23 cellular contexts compared by ENCODE assay signal in genomic region chr20:57474816-57475215, GRCh38. TPM values are rescaled to one million over a fixed set of nuclear protein-coding genes. Genes with fewer than 3 reads are reported as not detected.
DNase-seq lines count a peak whose midpoint lies in the region; ATAC-seq, FAIRE-seq and TF ChIP-seq lines count a peak whose summit lies in the region.
"Had no signal": no experiment of that assay in that cellular context is flagged by ENCODE, and none has a peak within 500 bp of the region (broad histone marks: within the 10 kb centered on the region; RNA-seq: fewer than 3 reads in every experiment).

No MANE protein-coding gene starts in this region.

- H2AFZ ChIP-seq in Loucy (ENCODE audit: low read length) (no peak overlapping the region), trophoblast cell (ENCODE audit: insufficient read depth, low read length, poor library complexity) (no peak overlapping the region)

- DNase-seq in D721Med (ENCODE audit: insufficient read length, low spot score) (peak; percentile 9), activated B cell treated with CpG ODN at 0.5 μM for 24 hours (peak; percentile 18), trophoblast cell (no peak), HAP-1 (ENCODE audit: low spot score in 2 of 2) (no peak), T-helper 1 cell (no peak), GM19238 (ENCODE audit: insufficient read length, low spot score) (no peak)
- DNase-seq: DMS79 treated with DMSO at 0.1 percent for 48 hours, hypothalamus, Kasumi-1, NCI-H1417 treated with DMSO at 0.1 percent for 48 hours, NCI-H2171, NCI-H524 treated with DMSO at 0.1 percent for 48 hours, nucleus accumbens, SHP77 treated with DMSO at 0.1 percent for 48 hours, WERI-Rb-1 had no signal

- peak overlapping the region; percentile 56 for H2BK12ac ChIP-seq in trophoblast cell (ENCODE audit: low read length)

- intact Hi-C loops in activated B cell treated with CpG ODN at 0.5 μM for 24 hours (cut with micrococcal nuclease) = loop anchor here (10.0 kb wide), 1 partner anchor 830 kb away; the partner anchor contains the start of gene RAB22A

- H4K91ac ChIP-seq in trophoblast cell (ENCODE audit: low read depth, low read length) = peak overlapping the region; percentile 34

- H3K4me3 Mint-ChIP-seq in activated B cell treated with CpG ODN at 0.5 μM for 24 hours = peak overlapping the region; percentile 45

- no peak overlapping the region for H2BK5ac ChIP-seq in trophoblast cell (ENCODE audit: low read depth, low read length, poor library complexity)

- H3K23ac ChIP-seq in trophoblast cell (ENCODE audit: low read length) = no peak overlapping the region

- peaks cover 85% of the 10 kb centered on the region for H3K4me1 Mint-ChIP-seq in activated B cell treated with CpG ODN at 0.5 μM for 24 hours

- H3K36me3 ChIP-seq in Loucy (ENCODE audit: insufficient read depth, low read length) (no peaks in the 10 kb centered on the region), trophoblast cell (ENCODE audit: control insufficient read depth in 1 of 2, insufficient read depth in 2 of 2, low read length in 2 of 2) (no peaks in the 10 kb centered on the region), HAP-1 (replicated peaks) (no peaks in the 10 kb centered on the region)
- H3K36me3 ChIP-seq: ascending aorta, WERI-Rb-1 had no signal

- no peaks in the 10 kb centered on the region for H3K27me3 Mint-ChIP-seq in activated B cell treated with CpG ODN at 0.5 μM for 24 hours

- H3K4me3 ChIP-seq in Loucy (ENCODE audit: low read length, poor library complexity, severe bottlenecking) = peak overlapping the region; percentile 56
- no peak overlapping the region for H3K4me3 ChIP-seq in trophoblast cell (ENCODE audit: low read depth, low read length)
- H3K4me3 ChIP-seq in HAP-1 = no peak overlapping the region
- H3K4me3 ChIP-seq: ascending aorta, lung had no signal

- H3K4me2 ChIP-seq in Loucy (ENCODE audit: low read depth, low read length, poor library complexity, severe bottlenecking) (peak overlapping the region; percentile 71), trophoblast cell (ENCODE audit: low read length) (no peak overlapping the region)

- no peak for FAIRE-seq in D721Med (lab: Jason Lieb, UNC)
- FAIRE-seq: frontal cortex, keratinocyte had no signal

- TF ChIP-seq CTCF in D721Med (IDR thresholded peaks at IDR 0.05; ENCODE audit: insufficient read depth, missing control alignments) (no peak), Loucy (conservative IDR thresholded peaks at IDR 0.05; ENCODE audit: low read length) (no peak), activated B cell treated with CpG ODN at 0.5 μM for 24 hours (IDR thresholded peaks at IDR 0.05) (no peak)

- peak overlapping the region; percentile 7 for H3K27ac Mint-ChIP-seq in activated B cell treated with CpG ODN at 0.5 μM for 24 hours

- H3K9me3 Mint-ChIP-seq in activated B cell treated with CpG ODN at 0.5 μM for 24 hours = no peaks in the 10 kb centered on the region
- H3K9me3 Mint-ChIP-seq: activated naive CD4-positive, alpha-beta T cell treated with anti-CD3 and anti-CD28 coated beads, Interleukin-2, amount 50 U/mL, for 72 hours had no signal

- peaks cover 80% of the 10 kb centered on the region for H3K4me1 ChIP-seq in Loucy (ENCODE audit: insufficient read depth, low read length, poor library complexity, severe bottlenecking)
- H3K4me1 ChIP-seq in trophoblast cell (ENCODE audit: control insufficient read depth in 1 of 2, insufficient read depth in 2 of 2, low read length in 2 of 2) = peaks cover 22 to 27% of the 10 kb centered on the region in 2 experiments
- no peaks in the 10 kb centered on the region for H3K4me1 ChIP-seq in HAP-1
- H3K4me1 ChIP-seq: ascending aorta had no signal

- CTCF ChIA-PET in activated B cell treated with CpG ODN at 0.5 μM for 24 hours (lab: Charles Lee) = interaction anchor here (1.0 to 3.7 kb wide), 5 partner anchors 39 to 93 kb away, joined by 3 to 18 read pairs (median 5); partner anchors contain the start of gene RBM38

- no peak for ATAC-seq in activated B cell treated with CpG ODN at 0.5 μM for 24 hours (ENCODE audit: low read depth)
- ATAC-seq: activated naive CD4-positive, alpha-beta T cell treated with anti-CD3 and anti-CD28 coated beads, Interleukin-2, amount 50 U/mL, for 72 hours had no signal

- no peaks in the 10 kb centered on the region for H4K20me1 ChIP-seq in Loucy (ENCODE audit: insufficient read depth, low read length, poor library complexity, severe bottlenecking)

- peaks cover 25% of the 10 kb centered on the region for H3K79me1 ChIP-seq in trophoblast cell (ENCODE audit: low read length)

- H2BK120ac ChIP-seq in trophoblast cell (ENCODE audit: insufficient read depth, low read length, poor library complexity) = peak overlapping the region; percentile 33

- H3K9me3 ChIP-seq in Loucy (ENCODE audit: insufficient read depth, low read depth, low read length) (no peaks in the 10 kb centered on the region), trophoblast cell (ENCODE audit: insufficient read depth, low read depth, low read length) (no peaks in the 10 kb centered on the region), HAP-1 (no peaks in the 10 kb centered on the region)
- H3K9me3 ChIP-seq: ascending aorta had no signal

- no peak overlapping the region for H3K18ac ChIP-seq in trophoblast cell (ENCODE audit: low read length)

- peaks cover 17% of the 10 kb centered on the region for H3F3A ChIP-seq in Loucy (ENCODE audit: low read depth)

- in situ Hi-C loops in HAP-1 (cut with MboI; ENCODE audit: low sequenced_read_pairs) = loop anchor here (25.0 kb wide), 1 partner anchor 388 kb away; no protein-coding TSS in a partner anchor

- WGBS in trophoblast cell (ENCODE audit: extremely low coverage, insufficient coverage, insufficient read length) = no CpG with 5 or more reads among the region's 7 CpGs

- H3K27ac ChIP-seq in trophoblast cell (ENCODE audit: low read depth, low read length) = no peak overlapping the region
- H3K27ac ChIP-seq: ascending aorta, WERI-Rb-1 had no signal

- H3K9me2 ChIP-seq in Loucy (replicated peaks; ENCODE audit: low read depth, low read length) = no peaks in the 10 kb centered on the region

- peak overlapping the region; percentile 39 for H2AK5ac ChIP-seq in trophoblast cell (ENCODE audit: low read length)

- POLR2A ChIA-PET in activated B cell treated with CpG ODN at 0.5 μM for 24 hours (lab: Charles Lee) = interaction anchor here (1.2 to 7.6 kb wide), 4 partner anchors 18 to 84 kb away, joined by 3 to 100 read pairs (median 46); partner anchors contain the start of gene RBM38

- H4K8ac ChIP-seq in trophoblast cell (ENCODE audit: low read depth, low read length) = no peak overlapping the region

- H3K14ac ChIP-seq in trophoblast cell (ENCODE audit: low read length) = peak overlapping the region; percentile 35

- H4K12ac ChIP-seq in trophoblast cell (ENCODE audit: low read depth, low read length) = no peak overlapping the region

- H3K79me2 ChIP-seq in Loucy (ENCODE audit: insufficient read depth, low read length) (no peaks in the 10 kb centered on the region), trophoblast cell (ENCODE audit: control insufficient read depth, insufficient read depth, low read length, poor library complexity) (peaks cover 4% of the 10 kb centered on the region)

- H3K9ac ChIP-seq in Loucy (ENCODE audit: low read depth, low read length, poor library complexity, severe bottlenecking) (peak overlapping the region; percentile 72), trophoblast cell (ENCODE audit: low read length) (no peak overlapping the region)

- no peak overlapping the region for H3K4ac ChIP-seq in trophoblast cell (ENCODE audit: low read depth, low read length)

- no peaks in the 10 kb centered on the region for H3K27me3 ChIP-seq in Loucy (ENCODE audit: insufficient read depth, low read length, poor library complexity, severe bottlenecking)
- H3K27me3 ChIP-seq in trophoblast cell (ENCODE audit: insufficient read depth, low read length) = no peaks in the 10 kb centered on the region
- H3K27me3 ChIP-seq in HAP-1 (ENCODE audit: low read depth) = no peaks in the 10 kb centered on the region
- H3K27me3 ChIP-seq: ascending aorta had no signal

- no peaks in the 10 kb centered on the region for H3K36me3 Mint-ChIP-seq in activated B cell treated with CpG ODN at 0.5 μM for 24 hours (ENCODE audit: low read depth)
- H3K36me3 Mint-ChIP-seq: activated naive CD4-positive, alpha-beta T cell treated with anti-CD3 and anti-CD28 coated beads, Interleukin-2, amount 50 U/mL, for 72 hours had no signal

RNA-seq across cellular contexts. Expression of gene CTCFL, which starts 50.1 kb away (rescaled TPM):
- total RNA-seq in activated B cell treated with CpG ODN at 0.5 μM for 24 hours = not detected in 2 replicates
- polyA plus RNA-seq in trophoblast cell (2013) = not detected in 2 replicates
- total RNA-seq: activated naive CD4-positive, alpha-beta T cell treated with anti-CD3 and anti-CD28 coated beads, Interleukin-2, amount 50 U/mL, for 72 hours; ascending aorta; frontal cortex; lung; T-helper 1 cell treated with Interleukin-12 subunit alpha and Interleukin-12 subunit beta and Interleukin-4 antibody, amounts not matched to agents 30 ng/mL and 1 ng/mL, for 36 hours had no signal
- polyA plus RNA-seq: esophagus, keratinocyte had no signal

Comparison
In these comparisons a context has a peak if more than half of its experiments do, and no peak if none do; other contexts are left out.
1. DNase-seq: peak in D721Med (single experiment) and activated B cell treated with CpG ODN at 0.5 μM for 24 hours (single experiment); none in trophoblast cell (0 of 2), HAP-1 (0 of 2), T-helper 1 cell (0 of 5) and GM19238 (single experiment).